Comparison of ENCODE assay signal across 12 cellular contexts in the genomic region with DNA sequence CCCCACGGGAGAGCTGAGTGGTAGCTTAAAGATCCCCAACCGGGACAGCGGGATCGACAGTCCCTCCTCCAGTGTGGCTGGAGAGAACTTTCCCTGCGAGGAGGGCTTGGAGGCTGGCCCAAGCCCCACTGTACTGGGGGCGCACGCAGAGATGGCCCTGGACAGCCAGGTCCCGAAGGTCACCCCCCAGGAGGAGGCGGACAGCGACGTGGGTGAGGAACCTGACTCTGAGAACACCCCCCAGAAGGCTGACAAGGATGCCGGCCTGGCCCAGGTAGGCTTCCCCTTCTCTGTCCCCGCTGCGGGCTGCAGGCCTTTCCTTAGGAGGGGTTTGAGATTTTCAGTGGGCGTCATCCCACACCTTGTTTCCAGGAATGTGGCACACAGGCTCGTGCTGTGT. TPM values are rescaled to one million over a fixed set of nuclear protein-coding genes. Genes with fewer than 3 reads are reported as not detected.
"Had no signal": no experiment of that assay in that cellular context is flagged by ENCODE, and none has a peak within 500 bp of the region (broad histone marks: within the 10 kb centered on the region; RNA-seq: fewer than 3 reads in every experiment).

No MANE protein-coding gene starts in this region.

- H3K27me3 Mint-ChIP-seq: stimulated activated memory B cell treated with anti-CD40 and anti-IgM and Interleukin-4, amounts not matched to agents 10 μg/mL and 1 μg/mL and 100 μg/mL, for 72 hours had no signal

- H3K4me3 Mint-ChIP-seq: neural crest cell; stimulated activated memory B cell treated with anti-CD40 and anti-IgM and Interleukin-4, amounts not matched to agents 10 μg/mL and 1 μg/mL and 100 μg/mL, for 72 hours; T-helper 2 cell treated with Interferon-gamma antibody and Interleukin-4, amounts not matched to agents 5 μg/mL and 100 μg/mL, for 36 hours had no signal

- ATAC-seq: activated CD4-positive, CD25-positive, alpha-beta regulatory T cell treated with anti-CD3 and anti-CD28 coated beads, Interleukin-2, amount 50 U/mL, for 24 hours; foreskin keratinocyte; stimulated activated memory B cell treated with anti-CD40 and anti-IgM and Interleukin-4, amounts not matched to agents 10 μg/mL and 1 μg/mL and 100 μg/mL, for 72 hours had no signal

- H3K27ac Mint-ChIP-seq: stimulated activated memory B cell treated with anti-CD40 and anti-IgM and Interleukin-4, amounts not matched to agents 10 μg/mL and 1 μg/mL and 100 μg/mL, for 72 hours had no signal

- H3K27me3 ChIP-seq: foreskin keratinocyte, upper lobe of left lung had no signal

- H3K9me3 ChIP-seq: upper lobe of left lung had no signal

- H3K9me3 Mint-ChIP-seq: stimulated activated memory B cell treated with anti-CD40 and anti-IgM and Interleukin-4, amounts not matched to agents 10 μg/mL and 1 μg/mL and 100 μg/mL, for 72 hours had no signal

- DNase-seq: activated effector memory CD4-positive, alpha-beta T cell treated with Interleukin-2 at 50 U/mL for 16 hours; aorta; foreskin keratinocyte; SIG-M5; upper lobe of left lung had no signal

- H3K27ac ChIP-seq: foreskin keratinocyte, skin epidermis had no signal

- H3K4me1 ChIP-seq: foreskin keratinocyte had no signal

- H3K4me3 ChIP-seq: skin epidermis, upper lobe of left lung had no signal

RNA-seq across cellular contexts. Expression of a gene that starts 29.1 kb away (rescaled TPM):
- total RNA-seq: endothelial cell of umbilical vein, lung microvascular endothelial cell had no signal
- polyA plus RNA-seq: endothelial cell of umbilical vein had no signal
